In the genomic region with DNA sequence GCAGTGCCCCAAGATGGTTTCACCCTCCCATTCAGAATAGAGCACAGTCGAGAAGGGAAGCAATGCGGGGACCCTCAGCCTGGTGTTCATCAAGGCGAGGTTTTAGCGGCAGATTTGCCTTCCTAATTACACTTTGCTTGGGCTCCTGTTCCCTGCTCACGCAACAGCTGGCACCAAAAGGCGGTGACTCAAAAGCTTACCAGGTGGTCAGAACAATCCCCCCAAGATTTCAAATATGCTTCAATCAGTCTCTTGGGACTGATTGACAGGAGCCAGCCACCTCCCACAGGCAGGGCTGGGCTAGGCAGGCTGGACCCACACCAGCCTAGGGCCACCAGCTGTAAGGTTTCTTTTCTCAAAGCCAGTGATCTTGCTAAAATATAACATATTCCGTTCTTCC, we compare ENCODE assay signal across 23 cellular contexts.
"Had no signal": no experiment of that assay in that cellular context is flagged by ENCODE, and none has a peak within 500 bp of the region (broad histone marks: within the 10 kb centered on the region; RNA-seq: fewer than 3 reads in every experiment).

No MANE protein-coding gene starts in this region.

- H3K4me3 Mint-ChIP-seq: mesothelial cell of epicardium had no signal

- H3K27ac Mint-ChIP-seq: activated naive CD8-positive, alpha-beta T cell; mesothelial cell of epicardium; progenitor cell of endocrine pancreas had no signal

- H3K9me3 ChIP-seq: lower lobe of right lung, tibial nerve, uterus had no signal

- H3K27me3 Mint-ChIP-seq: activated naive CD8-positive, alpha-beta T cell had no signal

- DNase-seq: activated CD4-positive, alpha-beta T cell treated with anti-CD3 and anti-CD28 coated beads for 4 hours; activated effector memory CD4-positive, alpha-beta T cell treated with Interleukin-2 at 50 U/mL for 16 hours; anterior cingulate cortex; brain microvascular endothelial cell; cortex of kidney; effector CD4-positive, alpha-beta T cell; foreskin fibroblast; head of caudate nucleus; left cardiac atrium; lower lobe of right lung; small intestine; stimulated activated CD4-positive, alpha-beta T cell treated with anti-CD3 and anti-CD28 coated beads, Interleukin-4, amount 100 ng/mL, for 24 hours; stimulated activated naive CD4-positive, alpha-beta T cell treated with Interleukin-2 at 50 U/mL for 16 hours; substantia nigra; SW 1271; uterus had no signal

- H3K27ac ChIP-seq: brain microvascular endothelial cell, lower lobe of right lung, tibial nerve, uterus, VCaP had no signal

- H3K4me3 ChIP-seq: lower lobe of right lung, tibial nerve, uterus had no signal

- FAIRE-seq: endothelial cell of umbilical vein, small intestine had no signal

- H3K36me3 ChIP-seq: brain microvascular endothelial cell, lower lobe of right lung, uterus had no signal

- H3K4me1 Mint-ChIP-seq: mesothelial cell of epicardium had no signal

- H3K36me3 Mint-ChIP-seq: mesothelial cell of epicardium had no signal

- ATAC-seq: left cardiac atrium, lower lobe of right lung, right cardiac atrium had no signal
